ENCODE assay signal across 16 cellular contexts in the genomic region with DNA sequence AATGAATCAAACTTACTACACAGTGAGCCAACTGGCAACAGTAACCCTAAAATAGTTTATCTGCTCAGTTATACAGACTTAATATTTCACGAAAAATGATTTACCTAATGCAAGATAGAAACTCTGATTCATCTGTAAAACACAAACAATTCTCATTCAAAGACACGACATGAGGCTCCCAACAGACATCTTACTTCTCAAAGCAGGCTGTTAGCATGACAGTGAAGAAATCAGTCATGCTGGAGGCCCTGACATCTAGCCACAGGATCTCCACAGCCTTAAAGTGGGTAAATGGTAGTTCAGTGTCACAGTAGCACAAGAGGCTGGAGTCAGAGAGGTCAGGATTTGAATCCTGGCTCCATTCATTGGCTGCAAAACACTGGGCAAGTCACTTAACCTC.
DNase-seq lines count a peak whose midpoint lies in the region; ATAC-seq, FAIRE-seq and TF ChIP-seq lines count a peak whose summit lies in the region.
"Had no signal": no experiment of that assay in that cellular context is flagged by ENCODE, and none has a peak within 500 bp of the region (broad histone marks: within the 10 kb centered on the region; RNA-seq: fewer than 3 reads in every experiment).

No MANE protein-coding gene starts in this region.

- no peak overlapping the region for H2BK5ac ChIP-seq in mesenchymal stem cell (ENCODE audit: low read depth, low read length, poor library complexity, severe bottlenecking)

- H3K27ac ChIP-seq in cardiac muscle cell: peak overlapping the region; percentile 76
- H3K27ac ChIP-seq in right cardiac atrium (ENCODE audit: low read length): no peak overlapping the region
- no peak overlapping the region for H3K27ac ChIP-seq in mesenchymal stem cell (ENCODE audit: low read length, poor library complexity, severe bottlenecking)
- H3K27ac ChIP-seq: 22Rv1, BLaER1 had no signal

- intact Hi-C loops in right cardiac atrium (cut with DNase I): no loop called here
- intact Hi-C loops in Calu3 (cut with micrococcal nuclease; ENCODE audit: unreplicated experiment): no loop called here

- no peak overlapping the region for H4K91ac ChIP-seq in mesenchymal stem cell (ENCODE audit: low read length)

- no peak overlapping the region for H3K14ac ChIP-seq in mesenchymal stem cell (ENCODE audit: low read length in 2 of 2)

- H3K36me3 ChIP-seq in cardiac muscle cell (peaks cover 95% of the 10 kb centered on the region), mesenchymal stem cell (ENCODE audit: control insufficient read depth in 1 of 2, insufficient read depth in 2 of 2, low read depth in 1 of 2, low read length in 2 of 2) (peaks cover 11 to 13% of the 10 kb centered on the region in 2 experiments)
- H3K36me3 ChIP-seq: BLaER1 had no signal

- H3K9me3 Mint-ChIP-seq in Calu3 (ENCODE audit: low read depth, unreplicated experiment): no peaks in the 10 kb centered on the region

- no peak overlapping the region for H4K8ac ChIP-seq in mesenchymal stem cell (ENCODE audit: low read length)

- no peak overlapping the region for H3K4me3 ChIP-seq in cardiac muscle cell
- no peak overlapping the region for H3K4me3 ChIP-seq in right cardiac atrium (ENCODE audit: low read length)
- H3K4me3 ChIP-seq in choroid plexus epithelial cell (ENCODE audit: low read depth, low read length): no peak overlapping the region
- H3K4me3 ChIP-seq in mesenchymal stem cell (ENCODE audit: insufficient read depth in 1 of 2, low read depth in 1 of 2, low read length in 2 of 2): no peak overlapping the region
- H3K4me3 ChIP-seq: BLaER1 had no signal

- 59% methylated on average over 2 of the region's 2 CpGs for WGBS in right cardiac atrium
- WGBS in mesenchymal stem cell: 57% methylated on average over 2 of the region's 2 CpGs

- no peak for FAIRE-seq in RCC 7860 (lab: Jason Lieb, UNC)
- FAIRE-seq: H54 had no signal

- no peak for TF ChIP-seq CTCF in cardiac muscle cell (IDR thresholded peaks at IDR 0.05; ENCODE audit: low read depth, low read length)
- TF ChIP-seq CTCF in choroid plexus epithelial cell (conservative IDR thresholded peaks at IDR 0.05; ENCODE audit: low read depth, low read length): no peak
- no peak for TF ChIP-seq CTCF in Calu3 (IDR thresholded peaks at IDR 0.05; ENCODE audit: unreplicated experiment)

- H3K18ac ChIP-seq in mesenchymal stem cell (ENCODE audit: low read depth in 1 of 2, low read length in 2 of 2): no peak overlapping the region

- no peak overlapping the region for H2AFZ ChIP-seq in mesenchymal stem cell (ENCODE audit: low read depth, low read length)

- H3K23ac ChIP-seq in mesenchymal stem cell (ENCODE audit: low read length in 2 of 2): no peak overlapping the region

- H3K4ac ChIP-seq in mesenchymal stem cell (ENCODE audit: low read depth in 1 of 2, low read length in 2 of 2): no peak overlapping the region

- H3K4me1 ChIP-seq in cardiac muscle cell (ENCODE audit: low read depth) (peaks cover 22% of the 10 kb centered on the region), right cardiac atrium (ENCODE audit: control insufficient read depth, insufficient read depth, low read length) (no peaks in the 10 kb centered on the region), mesenchymal stem cell (ENCODE audit: control insufficient read depth, insufficient read depth, low read depth, low read length) (peaks cover 2% of the 10 kb centered on the region)
- H3K4me1 ChIP-seq: BLaER1, Caco-2 had no signal

- DNase-seq in cardiac muscle cell (ENCODE audit: low read depth in 1 of 2, low spot score in 1 of 2) (no peak), right cardiac atrium (no peak), choroid plexus epithelial cell (ENCODE audit: low read depth) (peak; percentile 20), mesenchymal stem cell (peak; percentile 56), stromal cell of bone marrow (ENCODE audit: low read depth) (peak; percentile 6), RCC 7860 (ENCODE audit: low spot score) (no peak), NCI-H1048 (lab: John Stamatoyannopoulos, UW) (no peak), Calu3 (no peak)
- DNase-seq: AML-193; Caco-2; CD8-positive, alpha-beta memory T cell; DMS53; GF-D8 had no signal

- H3K36me3 Mint-ChIP-seq in Calu3 (ENCODE audit: insufficient read depth, unreplicated experiment): no peaks in the 10 kb centered on the region
- H3K36me3 Mint-ChIP-seq: CD8-positive, alpha-beta memory T cell had no signal

- no peak overlapping the region for H2BK15ac ChIP-seq in mesenchymal stem cell (ENCODE audit: low read depth, poor library complexity, severe bottlenecking)

- H3K9me3 ChIP-seq in cardiac muscle cell (ENCODE audit: low read depth): no peaks in the 10 kb centered on the region
- no peaks in the 10 kb centered on the region for H3K9me3 ChIP-seq in right cardiac atrium (ENCODE audit: control insufficient read depth, low read length)
- no peaks in the 10 kb centered on the region for H3K9me3 ChIP-seq in mesenchymal stem cell (ENCODE audit: control insufficient read depth, low read length)
- H3K9me3 ChIP-seq: BLaER1, Caco-2 had no signal

- no peak overlapping the region for H3K4me3 Mint-ChIP-seq in Calu3 (ENCODE audit: low read depth, unreplicated experiment)
- H3K4me3 Mint-ChIP-seq: CD8-positive, alpha-beta memory T cell had no signal

- H3K27ac Mint-ChIP-seq in Calu3 (ENCODE audit: unreplicated experiment): no peak overlapping the region
- H3K27ac Mint-ChIP-seq: CD8-positive, alpha-beta memory T cell had no signal

- no peak overlapping the region for H2AK5ac ChIP-seq in mesenchymal stem cell (ENCODE audit: low read length, severe bottlenecking)

- H3K4me2 ChIP-seq in mesenchymal stem cell (ENCODE audit: low read length, poor library complexity, severe bottlenecking): no peak overlapping the region
- H3K4me2 ChIP-seq: BLaER1 had no signal

- no TSS peak for BruUV-seq in Calu3 (replicated peaks; lab: Mats Ljungman, UMichigan)

- no peak overlapping the region for H3K9ac ChIP-seq in mesenchymal stem cell (ENCODE audit: low read length)
- H3K9ac ChIP-seq: BLaER1 had no signal

- H3K27me3 Mint-ChIP-seq in Calu3 (ENCODE audit: unreplicated experiment): no peaks in the 10 kb centered on the region
- H3K27me3 Mint-ChIP-seq: CD8-positive, alpha-beta memory T cell had no signal

- H3K27me3 ChIP-seq in cardiac muscle cell (no peaks in the 10 kb centered on the region), right cardiac atrium (ENCODE audit: control insufficient read depth, insufficient read depth) (no peaks in the 10 kb centered on the region), mesenchymal stem cell (ENCODE audit: control insufficient read depth in 1 of 2, insufficient read depth in 1 of 2, low read length in 2 of 2) (no peaks in the 10 kb centered on the region)
- H3K27me3 ChIP-seq: BLaER1 had no signal

- H3K79me1 ChIP-seq in mesenchymal stem cell (replicated peaks; ENCODE audit: low read length, poor library complexity, severe bottlenecking): peaks cover 2% of the 10 kb centered on the region

- H3K4me1 Mint-ChIP-seq in Calu3 (ENCODE audit: low read depth, unreplicated experiment): peaks cover 18% of the 10 kb centered on the region
- H3K4me1 Mint-ChIP-seq: CD8-positive, alpha-beta memory T cell had no signal

- no peak for ATAC-seq in right cardiac atrium

- CTCF ChIA-PET in Calu3 (lab: Charles Lee): no interaction called here

- no peak overlapping the region for H2BK12ac ChIP-seq in mesenchymal stem cell (ENCODE audit: low read length in 2 of 2)

- H2BK120ac ChIP-seq in mesenchymal stem cell (ENCODE audit: low read depth, low read length): no peak overlapping the region

Comparison
In these comparisons a context has a peak if more than half of its experiments do, and no peak if none do; other contexts are left out.
1. DNase-seq: peak in choroid plexus epithelial cell (single experiment), mesenchymal stem cell (single experiment) and stromal cell of bone marrow (single experiment); none in cardiac muscle cell (0 of 2), right cardiac atrium (0 of 3), RCC 7860 (single experiment), NCI-H1048 (single experiment) and Calu3 (single experiment).